Comparison of ENCODE assay signal across 9 cellular contexts in genomic region chr14:24349742-24350141, GRCh38. TPM values are rescaled to one million over a fixed set of nuclear protein-coding genes. Genes with fewer than 3 reads are reported as not detected.
"Had no signal": no experiment of that assay in that cellular context is flagged by ENCODE, and none has a peak within 500 bp of the region (broad histone marks: within the 10 kb centered on the region; RNA-seq: fewer than 3 reads in every experiment).

No MANE protein-coding gene starts in this region.

- FAIRE-seq: G401.6, GM12878, GM12891, GM12892, GM18507, GM19239 had no signal

- ATAC-seq: GM12878 had no signal

- H3K4me3 ChIP-seq: GM12878 had no signal

- DNase-seq: GDM1, GF-D8 had no signal

RNA-seq across cellular contexts. Expression of gene RIPK3, which starts 10.0 kb away (rescaled TPM):
- total RNA-seq: G401 had no signal

RNA-seq across cellular contexts. Expression of gene ADCY4, which starts 14.9 kb away (rescaled TPM):
- total RNA-seq: G401 had no signal
